In the genomic region with DNA sequence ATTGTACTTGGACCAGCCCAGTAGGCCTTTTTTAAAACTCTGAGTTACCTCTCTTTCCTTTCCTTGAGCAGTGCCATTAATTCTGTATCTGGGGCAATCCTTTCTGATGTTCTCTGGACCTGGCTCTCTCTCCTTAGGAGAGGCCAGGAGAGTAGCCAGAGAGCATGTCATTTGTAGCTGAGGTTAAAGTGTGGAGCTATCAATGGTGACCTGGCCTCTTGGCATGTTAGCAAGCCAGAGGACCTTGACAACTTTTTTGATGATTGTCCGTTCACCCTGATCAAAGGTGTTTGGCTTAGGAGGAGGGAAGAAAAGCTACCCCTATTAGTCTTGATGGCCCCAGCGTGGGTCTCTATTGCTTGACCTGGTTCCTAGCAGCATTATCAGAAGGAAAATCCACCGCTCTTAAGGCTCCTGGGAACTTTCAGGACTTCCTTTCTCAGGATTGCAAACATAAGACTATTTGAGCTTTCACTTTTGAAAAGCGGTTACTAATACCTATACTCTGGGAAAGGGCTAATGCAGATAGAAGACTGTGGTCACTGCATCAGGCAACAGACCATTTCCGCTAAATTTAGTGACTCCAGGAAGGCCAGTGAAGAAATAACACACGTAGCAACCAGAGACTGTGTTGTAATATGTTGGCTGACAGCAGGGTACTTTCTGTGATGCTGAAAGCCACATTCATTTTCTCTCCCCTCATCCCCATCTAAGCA, we compare ENCODE assay signal across 8 cellular contexts. TPM values are rescaled to one million over a fixed set of nuclear protein-coding genes. Genes with fewer than 3 reads are reported as not detected.
A peak's percentile ranks its signal among the peaks of the same experiment; 100 is the strongest.
DNase-seq lines count a peak whose midpoint lies in the region; ATAC-seq and TF ChIP-seq lines count a peak whose summit lies in the region.

No MANE protein-coding gene starts in this region.

- H3K9me3 ChIP-seq in parathyroid adenoma (ENCODE audit: control insufficient read depth, low read length) = no peaks in the 10 kb centered on the region

- peak overlapping the region; percentile 60 for H3K4me2 ChIP-seq in parathyroid adenoma (ENCODE audit: low read length)

- peaks cover 5% of the 10 kb centered on the region for H3K79me2 ChIP-seq in parathyroid adenoma

- no peak for DNase-seq in Calu3
- DNase-seq in OCI-M1 (lab: John Stamatoyannopoulos, UW) = peak; percentile 70
- no peak for DNase-seq in NCI-H1048 (lab: John Stamatoyannopoulos, UW)
- no peak for DNase-seq in NCI-H2029 (lab: John Stamatoyannopoulos, UW)
- no peak for DNase-seq in hepatic stellate cell (ENCODE audit: low spot score)

- TF ChIP-seq CTCF in Calu3 (IDR thresholded peaks at IDR 0.05; ENCODE audit: unreplicated experiment) (no peak), parathyroid adenoma (IDR thresholded peaks at IDR 0.05) (no peak)

- no peak overlapping the region for H3K4me3 Mint-ChIP-seq in Calu3 (ENCODE audit: low read depth, unreplicated experiment)

- H3K9ac ChIP-seq in parathyroid adenoma = no peak overlapping the region

- peak overlapping the region; percentile 11 for H3K27ac Mint-ChIP-seq in Calu3 (ENCODE audit: unreplicated experiment)

- H3K27me3 Mint-ChIP-seq in Calu3 (ENCODE audit: unreplicated experiment) = no peaks in the 10 kb centered on the region

- H3K27me3 ChIP-seq in parathyroid adenoma (ENCODE audit: control insufficient read depth, insufficient read depth, low read length) = no peaks in the 10 kb centered on the region

- no peaks in the 10 kb centered on the region for H3K36me3 ChIP-seq in parathyroid adenoma (ENCODE audit: control insufficient read depth, insufficient read depth, low read length)

- no TSS peak for BruUV-seq in Calu3 (replicated peaks; lab: Mats Ljungman, UMichigan)

- ATAC-seq in esophagus mucosa (peak; percentile 10), HG03342 (IDR thresholded peaks at IDR 0.05; ENCODE audit: unreplicated experiment) (no peak)

- no peak overlapping the region for H2AFZ ChIP-seq in parathyroid adenoma

- H3K9me3 Mint-ChIP-seq in Calu3 (ENCODE audit: low read depth, unreplicated experiment) = no peaks in the 10 kb centered on the region

- H3K36me3 Mint-ChIP-seq in Calu3 (ENCODE audit: insufficient read depth, unreplicated experiment) = peaks cover 15% of the 10 kb centered on the region

- peak overlapping the region; percentile 37 for H3K4me3 ChIP-seq in parathyroid adenoma (ENCODE audit: low read depth, low read length)

- CTCF ChIA-PET in Calu3 (lab: Charles Lee) = interaction anchor here (0.8 to 1.4 kb wide), 4 partner anchors 13 to 467 kb away, joined by 3 to 5 read pairs (median 4); no protein-coding TSS in a partner anchor

- peaks cover 21% of the 10 kb centered on the region for H3K4me1 ChIP-seq in parathyroid adenoma

- H3K27ac ChIP-seq in parathyroid adenoma = peak overlapping the region; percentile 86

- intact Hi-C loops in Calu3 (cut with micrococcal nuclease; ENCODE audit: unreplicated experiment) = loop anchor here (2.0 kb wide), 1 partner anchor 18 kb away; the partner anchor contains the start of gene LIMK2

- H3K4me1 Mint-ChIP-seq in Calu3 (ENCODE audit: low read depth, unreplicated experiment) = peaks cover 52% of the 10 kb centered on the region

RNA-seq across cellular contexts. Expression of gene LIMK2, which starts 18.2 kb away (rescaled TPM):
- total RNA-seq in Calu3 (2022) = 59.9 and 60.7 TPM in 2 replicates
- total RNA-seq in esophagus mucosa = 88.0 TPM
